In the genomic region with DNA sequence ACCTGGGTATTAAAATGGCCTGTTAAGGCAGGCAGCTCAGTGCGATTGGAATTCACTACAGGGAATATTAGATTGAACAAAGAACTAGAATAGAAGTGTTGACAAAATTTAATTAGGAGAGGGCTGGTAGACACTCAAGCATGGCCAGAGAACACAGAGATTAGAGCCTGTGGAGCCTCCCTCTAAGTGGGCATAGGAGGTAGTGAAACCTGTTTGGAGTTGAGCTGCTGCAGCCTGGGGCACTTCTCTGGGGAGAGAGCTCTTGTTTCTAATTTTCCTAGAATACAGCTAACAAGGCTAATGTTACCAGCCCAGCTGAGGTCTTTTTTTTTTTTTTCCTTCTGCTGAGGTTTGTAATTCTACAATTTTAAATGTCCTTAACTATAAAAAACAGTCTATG, we compare ENCODE assay signal across 23 cellular contexts. TPM values are rescaled to one million over a fixed set of nuclear protein-coding genes. Genes with fewer than 3 reads are reported as not detected.
DNase-seq lines count a peak whose midpoint lies in the region; ATAC-seq and TF ChIP-seq lines count a peak whose summit lies in the region.
"Had no signal": no experiment of that assay in that cellular context is flagged by ENCODE, and none has a peak within 500 bp of the region (broad histone marks: within the 10 kb centered on the region; RNA-seq: fewer than 3 reads in every experiment).

No MANE protein-coding gene starts in this region.

- no peaks in the 10 kb centered on the region for H3K36me3 ChIP-seq in HEK293 (ENCODE audit: control insufficient read depth in 2 of 2, insufficient read depth in 1 of 2, low read length in 2 of 2)
- H3K36me3 ChIP-seq: MG63, pancreas had no signal

- H3K27ac ChIP-seq in HEK293 (ENCODE audit: extremely low read depth, low read depth, low read length): no peak overlapping the region
- no peak overlapping the region for H3K27ac ChIP-seq in foreskin keratinocyte
- H3K27ac ChIP-seq: pancreas, testis had no signal

- in situ Hi-C loops in G401 (cut with HindIII; ENCODE audit: low sequenced_read_pairs): no loop called here

- H3K4me3 ChIP-seq in HEK293 (ENCODE audit: low read depth, low read length): no peak overlapping the region
- H3K4me3 ChIP-seq: MG63, pancreas, testis had no signal

- ATAC-seq in foreskin keratinocyte (peak; percentile 69), GM21786 (IDR thresholded peaks at IDR 0.05; ENCODE audit: unreplicated experiment) (no peak)
- ATAC-seq: activated naive CD8-positive, alpha-beta T cell treated with anti-CD3 and anti-CD28 coated beads, Interleukin-2, amount 50 U/mL, for 24 hours; natural killer cell; Panc1; sciatic nerve; stimulated activated memory B cell treated with anti-CD40 and anti-IgM and Interleukin-4, amounts not matched to agents 10 μg/mL and 1 μg/mL and 100 μg/mL, for 72 hours had no signal

- H3K4me1 ChIP-seq in HEK293 (ENCODE audit: control insufficient read depth, insufficient read depth, low read length) (no peaks in the 10 kb centered on the region), foreskin keratinocyte (peaks cover 9% of the 10 kb centered on the region)
- H3K4me1 ChIP-seq: pancreas, testis had no signal

- H3K9me3 ChIP-seq in HEK293 (ENCODE audit: control insufficient read depth, insufficient read depth, low read depth, low read length): no peaks in the 10 kb centered on the region
- H3K9me3 ChIP-seq: MG63, pancreas, testis had no signal

- H3K27me3 ChIP-seq in foreskin keratinocyte: no peaks in the 10 kb centered on the region
- H3K27me3 ChIP-seq: MG63, pancreas, testis had no signal

- POLR2A ChIA-PET in HEK293 (lab: Yijun Ruan, JAX): no interaction called here

- CTCF ChIA-PET in HEK293 (lab: Yijun Ruan, JAX): interaction anchor here (0.7 kb wide), 1 partner anchor 161 kb away, joined by 8 read pairs; no protein-coding TSS in a partner anchor

- DNase-seq in D341Med (ENCODE audit: low spot score) (peak; percentile 46), NCI-H69 (lab: John Stamatoyannopoulos, UW) (peak; percentile 48), foreskin keratinocyte (peak in 1 of 2 donors; percentile 39), G401 (ENCODE audit: low spot score) (no peak), NCI-H1092 (lab: John Stamatoyannopoulos, UW) (no peak)
- no peak for DNase-seq in activated CD4-positive, CD25-positive, alpha-beta regulatory T cell treated with anti-CD3 and anti-CD28 coated beads, Interleukin-2, amount 50 U/mL, for 72 hours
- DNase-seq: activated CD4-positive, alpha-beta T cell treated with anti-CD3 and anti-CD28 coated beads for 48 hours; activated naive CD8-positive, alpha-beta T cell treated with anti-CD3 and anti-CD28 coated beads, Interleukin-2, amount 50 U/mL, for 24 hours; CD4-positive, alpha-beta T cell; cortex of kidney; hippocampal formation; kidney; MG63; natural killer cell; NCI-H187; NCI-H510A treated with DMSO at 0.1 percent for 48 hours; pancreas; testis had no signal

- TF ChIP-seq CTCF in HEK293 (tag by site-specific recombination; IDR thresholded peaks at IDR 0.05): no peak
- TF ChIP-seq CTCF in foreskin keratinocyte (conservative IDR thresholded peaks at IDR 0.05): no peak

TF ChIP-seq in HEK293, 187 proteins besides CTCF, POLR2A, EP300 and RAD21:
- TF ChIP-seq, protein P1, sequence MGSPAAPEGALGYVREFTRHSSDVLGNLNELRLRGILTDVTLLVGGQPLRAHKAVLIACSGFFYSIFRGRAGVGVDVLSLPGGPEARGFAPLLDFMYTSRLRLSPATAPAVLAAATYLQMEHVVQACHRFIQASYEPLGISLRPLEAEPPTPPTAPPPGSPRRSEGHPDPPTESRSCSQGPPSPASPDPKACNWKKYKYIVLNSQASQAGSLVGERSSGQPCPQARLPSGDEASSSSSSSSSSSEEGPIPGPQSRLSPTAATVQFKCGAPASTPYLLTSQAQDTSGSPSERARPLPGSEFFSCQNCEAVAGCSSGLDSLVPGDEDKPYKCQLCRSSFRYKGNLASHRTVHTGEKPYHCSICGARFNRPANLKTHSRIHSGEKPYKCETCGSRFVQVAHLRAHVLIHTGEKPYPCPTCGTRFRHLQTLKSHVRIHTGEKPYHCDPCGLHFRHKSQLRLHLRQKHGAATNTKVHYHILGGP (tag by site-specific recombination; IDR thresholded peaks at IDR 0.05): 0 out of 2 replicates have a peak, but pooled peaks have one; percentile 11
- no peak for TF ChIP-seq KLF9 (tag by site-specific recombination; IDR thresholded peaks at IDR 0.05; ENCODE audit: low read depth)

RNA-seq across cellular contexts. Expression of gene TMEM168, which starts 46.4 kb away (rescaled TPM):
- total RNA-seq in foreskin keratinocyte: 13.9 and 16.3 TPM in 2 replicates
- polyA plus RNA-seq in foreskin keratinocyte: 3.6 and 4.2 TPM in 2 replicates
- 5.6 and 15.1 TPM in 2 replicates for total RNA-seq in G401 (2014; rRNA removed; shearing (Covaris generic))

Comparison
In these comparisons a context has a peak if more than half of its experiments do, and no peak if none do; other contexts are left out.
1. DNase-seq: peak in D341Med (single experiment) and NCI-H69 (single experiment); none in G401 (single experiment), NCI-H1092 (single experiment) and activated CD4-positive, CD25-positive, alpha-beta regulatory T cell treated with anti-CD3 and anti-CD28 coated beads, Interleukin-2, amount 50 U/mL, for 72 hours (single experiment).